ENCODE assay signal across 10 cellular contexts in the genomic region with DNA sequence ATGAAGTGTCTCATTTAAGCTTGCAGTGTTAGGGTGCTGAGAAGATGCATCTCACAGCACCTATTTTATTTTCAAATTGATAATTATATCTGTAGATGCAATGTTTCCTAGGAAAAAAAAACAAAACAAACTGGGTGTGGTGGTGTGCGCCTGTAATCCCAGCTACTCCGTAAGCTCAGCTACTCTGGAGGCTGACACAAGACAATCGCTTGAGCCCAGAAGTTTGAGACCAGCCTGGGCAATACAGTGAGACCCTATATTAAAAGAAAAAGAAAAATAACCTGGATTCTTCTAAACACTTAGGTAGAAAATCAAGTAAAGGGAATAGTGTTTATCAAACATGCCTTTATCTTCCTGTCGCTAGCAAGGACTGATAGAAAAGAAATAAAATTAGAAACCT. TPM values are rescaled to one million over a fixed set of nuclear protein-coding genes. Genes with fewer than 3 reads are reported as not detected.
A peak's percentile ranks its signal among the peaks of the same experiment; 100 is the strongest.
DNase-seq lines count a peak whose midpoint lies in the region; ATAC-seq, FAIRE-seq and TF ChIP-seq lines count a peak whose summit lies in the region.
"Had no signal": no experiment of that assay in that cellular context is flagged by ENCODE, and none has a peak within 500 bp of the region (broad histone marks: within the 10 kb centered on the region; RNA-seq: fewer than 3 reads in every experiment).

No MANE protein-coding gene starts in this region.

- H3K9me3 ChIP-seq in A549 (no peaks in the 10 kb centered on the region), HUES48 (ENCODE audit: control insufficient read depth, insufficient read depth, low read length) (no peaks in the 10 kb centered on the region), mucosa of stomach (ENCODE audit: control insufficient read depth, low read length) (no peaks in the 10 kb centered on the region)

- TF ChIP-seq RAD21 in A549 (conservative IDR thresholded peaks at IDR 0.05 in 1 of 2, IDR thresholded peaks at IDR 0.05 in 1 of 2): no peak

- ATAC-seq in A549 (no peak), HG03469 (IDR thresholded peaks at IDR 0.05; ENCODE audit: unreplicated experiment) (no peak), GM19324 (IDR thresholded peaks at IDR 0.05; ENCODE audit: low FRiP score, unreplicated experiment) (no peak)

- H3K4me1 ChIP-seq in A549 (peaks cover 23% of the 10 kb centered on the region), HUES48 (ENCODE audit: control insufficient read depth, insufficient read depth, low read length) (peaks cover 23% of the 10 kb centered on the region), mucosa of stomach (ENCODE audit: control insufficient read depth, insufficient read depth, low read length) (peaks cover 8% of the 10 kb centered on the region)

- no peak for TF ChIP-seq CTCF in A549 (IDR thresholded peaks at IDR 0.05)
- no peak for TF ChIP-seq CTCF in cardiac fibroblast (IDR thresholded peaks at IDR 0.05; ENCODE audit: low read depth, low read length)

- no peak for TF ChIP-seq POLR2A in A549 (IDR thresholded peaks at IDR 0.05; ENCODE audit: low read length)

- H3K9ac ChIP-seq in HUES48 (ENCODE audit: low read depth, low read length) (no peak overlapping the region), mucosa of stomach (ENCODE audit: low read length) (peak overlapping the region; percentile 45)

- CTCF ChIA-PET in A549 (lab: Yijun Ruan, JAX): interaction anchor here (0.6 kb wide), 2 partner anchors 418 to 441 kb away, joined by 3 read pairs; no protein-coding TSS in a partner anchor

- WGBS in A549 (ENCODE audit: missing lambda C conversion rate): 89% methylated on average over 4 of the region's 4 CpGs

- H3K4me2 ChIP-seq in A549: peak overlapping the region; percentile 89

- H3K36me3 ChIP-seq in HUES48 (ENCODE audit: control insufficient read depth, insufficient read depth, low read length) (no peaks in the 10 kb centered on the region), mucosa of stomach (ENCODE audit: control insufficient read depth, insufficient read depth, low read length) (no peaks in the 10 kb centered on the region)

- no peak overlapping the region for H3K27ac ChIP-seq in A549
- H3K27ac ChIP-seq in HUES48 (ENCODE audit: low read depth, low read length): no peak overlapping the region

- no peak for DNase-seq in A549 (ENCODE audit: low read depth in 1 of 2, low spot score in 1 of 2)
- DNase-seq in cardiac fibroblast (ENCODE audit: low read depth in 2 of 2): no peak
- no peak for DNase-seq in OCI-M2 (lab: John Stamatoyannopoulos, UW; ENCODE audit: unreplicated experiment)
- no peak for DNase-seq in effector CD8-positive, alpha-beta T cell (lab: John Stamatoyannopoulos, UW)
- DNase-seq: Calu3, NCI-H1417 had no signal

- no peak for FAIRE-seq in A549 (lab: Jason Lieb, UNC)

- no peak for TF ChIP-seq EP300 in A549 (IDR thresholded peaks at IDR 0.05)

- H3K4me3 ChIP-seq in A549 (peak overlapping the region; percentile 80), HUES48 (ENCODE audit: low read depth, low read length) (peak overlapping the region; percentile 82), cardiac fibroblast (replicated peaks in 1 of 2; ENCODE audit: low read depth in 2 of 2, low read length in 2 of 2) (peak overlapping the region; percentile 85 to 94), mucosa of stomach (ENCODE audit: low read length) (peak overlapping the region; percentile 92)

- H3K27me3 ChIP-seq in HUES48 (ENCODE audit: control insufficient read depth, insufficient read depth, low read length) (no peaks in the 10 kb centered on the region), mucosa of stomach (ENCODE audit: control insufficient read depth, insufficient read depth, low read length) (no peaks in the 10 kb centered on the region)

- POLR2A ChIA-PET in A549 (lab: Yijun Ruan, JAX): interaction anchor here (3.6 kb wide), 1 partner anchor 441 kb away, joined by 39 read pairs; no protein-coding TSS in a partner anchor

TF ChIP-seq in A549, 52 proteins besides CTCF, POLR2A, EP300 and RAD21:
- TF ChIP-seq KDM1A (IDR thresholded peaks at IDR 0.05; ENCODE audit: low read depth) (no peak), ZNF302 (CRISPR knock-in tag; IDR thresholded peaks at IDR 0.05) (no peak), ZSCAN20 (CRISPR knock-in tag; IDR thresholded peaks at IDR 0.05) (no peak), CBX2 (IDR thresholded peaks at IDR 0.05; ENCODE audit: borderline replicate concordance, low read depth) (no peak), HOXB5 (CRISPR knock-in tag; IDR thresholded peaks at IDR 0.05) (no peak), POLR2AphosphoS2 (conservative IDR thresholded peaks at IDR 0.05; ENCODE audit: low read length) (no peak), JUN (IDR thresholded peaks at IDR 0.05) (no peak)
- TF ChIP-seq, protein P1, sequence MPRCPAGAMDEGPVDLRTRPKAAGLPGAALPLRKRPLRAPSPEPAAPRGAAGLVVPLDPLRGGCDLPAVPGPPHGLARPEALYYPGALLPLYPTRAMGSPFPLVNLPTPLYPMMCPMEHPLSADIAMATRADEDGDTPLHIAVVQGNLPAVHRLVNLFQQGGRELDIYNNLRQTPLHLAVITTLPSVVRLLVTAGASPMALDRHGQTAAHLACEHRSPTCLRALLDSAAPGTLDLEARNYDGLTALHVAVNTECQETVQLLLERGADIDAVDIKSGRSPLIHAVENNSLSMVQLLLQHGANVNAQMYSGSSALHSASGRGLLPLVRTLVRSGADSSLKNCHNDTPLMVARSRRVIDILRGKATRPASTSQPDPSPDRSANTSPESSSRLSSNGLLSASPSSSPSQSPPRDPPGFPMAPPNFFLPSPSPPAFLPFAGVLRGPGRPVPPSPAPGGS (IDR thresholded peaks at IDR 0.05): no peak

RNA-seq across cellular contexts. Expression of gene MINDY2, which starts 1.9 kb away (rescaled TPM):
- polyA plus RNA-seq in A549 (2011; rRNA removed) (4.8 and 7.0 TPM in 2 replicates), A549 (2017; fragmentation: RNase III; extraction: RNeasy Plus Mini Kit Qiagen cat#74134 plus additional on column Dnase treatment) (4.7 to 4.9 TPM (median 4.7 TPM) in 3 replicates)
- 0.75 and 1.00 TPM in 2 replicates for polyA plus RNA-seq in A549 (2012; cell fraction: cytosol; rRNA removed)
- 1.2 TPM in 2 replicates for polyA plus RNA-seq in A549 (2012; cell fraction: nucleus; rRNA removed)
- 7.3 and 9.6 TPM in 2 replicates for polyA minus RNA-seq in A549 (2011; rRNA and poly(A)+ RNA removed)

RNA-seq across cellular contexts. Expression of gene ADAM10, which starts 23.5 kb away (rescaled TPM):
- polyA plus RNA-seq in A549 (2011; rRNA removed) (210 and 236 TPM in 2 replicates), A549 (2017; fragmentation: RNase III; extraction: RNeasy Plus Mini Kit Qiagen cat#74134 plus additional on column Dnase treatment) (177 to 200 TPM (median 196 TPM) in 3 replicates)
- 64.7 and 64.8 TPM in 2 replicates for polyA plus RNA-seq in A549 (2012; cell fraction: cytosol; rRNA removed)
- 60.0 and 64.6 TPM in 2 replicates for polyA plus RNA-seq in A549 (2012; cell fraction: nucleus; rRNA removed)
- polyA minus RNA-seq in A549 (2011; rRNA and poly(A)+ RNA removed): 117 TPM in 2 replicates
